In the genomic region with DNA sequence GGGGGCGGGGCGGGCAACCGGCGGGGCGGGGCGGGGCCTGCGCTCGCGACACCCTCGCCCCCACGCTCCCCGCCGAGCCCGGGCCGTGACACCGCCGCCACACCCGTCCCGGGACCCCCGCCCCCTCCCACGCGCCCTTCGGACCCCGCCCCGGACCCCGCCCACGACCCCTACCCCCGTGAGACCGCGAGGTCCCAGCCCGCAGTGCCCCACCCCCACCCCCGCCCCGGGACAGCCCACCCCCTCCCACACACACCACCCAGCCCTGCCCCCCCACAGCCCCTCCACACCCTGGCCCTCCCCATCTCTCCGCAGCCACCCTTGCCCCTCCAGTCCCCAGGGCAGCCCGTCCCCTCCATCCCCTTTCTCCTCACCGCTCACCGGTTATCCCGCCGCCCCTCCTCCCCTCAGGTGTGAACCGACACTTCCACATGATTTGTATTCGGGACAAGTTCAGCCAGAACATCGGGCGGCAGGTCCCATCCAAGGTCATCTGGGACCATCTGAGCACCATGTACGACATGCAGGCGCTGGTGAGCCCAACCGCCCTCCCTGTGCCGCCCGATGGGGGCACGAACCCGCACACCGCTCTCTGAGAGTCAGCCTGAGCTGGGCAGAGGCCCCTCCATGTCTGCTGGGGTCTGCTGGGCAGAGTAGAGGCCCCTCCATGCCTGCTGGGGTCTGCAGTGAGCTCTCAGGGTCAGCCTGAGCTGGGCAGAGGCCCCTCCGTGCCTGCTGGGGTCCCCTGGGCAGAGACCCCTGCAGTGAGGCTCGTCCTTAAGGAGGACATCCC, we compare ENCODE assay signal across 8 cellular contexts. TPM values are rescaled to one million over a fixed set of nuclear protein-coding genes. Genes with fewer than 3 reads are reported as not detected.
DNase-seq lines count a peak whose midpoint lies in the region; ATAC-seq and TF ChIP-seq lines count a peak whose summit lies in the region.

No MANE protein-coding gene starts in this region.

- peaks cover 12% of the 10 kb centered on the region for H3K27me3 Mint-ChIP-seq in glutamatergic neuron (ENCODE audit: unreplicated experiment)

- TF ChIP-seq CTCF in GM12875 (IDR thresholded peaks at IDR 0.05; ENCODE audit: borderline replicate concordance, insufficient read depth, low read depth, low read length), result no peak
- no peak for TF ChIP-seq CTCF in VCaP (conservative IDR thresholded peaks at IDR 0.05)
- TF ChIP-seq CTCF in glutamatergic neuron (IDR thresholded peaks at IDR 0.05; ENCODE audit: partially characterized antibody, unreplicated experiment), result no peak
- TF ChIP-seq CTCF in omental fat pad (IDR thresholded peaks at IDR 0.05), result no peak

- H3K4me3 Mint-ChIP-seq in glutamatergic neuron (ENCODE audit: unreplicated experiment), result peak overlapping the region; percentile 76

- no peak for ATAC-seq in omental fat pad (ENCODE audit: low FRiP score)

- H3K9me3 Mint-ChIP-seq in glutamatergic neuron (ENCODE audit: unreplicated experiment), result peaks cover 6% of the 10 kb centered on the region

- DNase-seq in glutamatergic neuron, result no peak
- peak; percentile 21 for DNase-seq in retina
- DNase-seq in omental fat pad (ENCODE audit: low spot score), result no peak
- no peak for DNase-seq in GOT3 (lab: John Stamatoyannopoulos, UW)
- DNase-seq in D341Med (ENCODE audit: low spot score), result no peak
- DNase-seq in SK-N-DZ (ENCODE audit: low spot score), result no peak

- no peaks in the 10 kb centered on the region for H3K4me1 Mint-ChIP-seq in glutamatergic neuron (ENCODE audit: low read depth, unreplicated experiment)

- H3K4me3 ChIP-seq in GM12875 (ENCODE audit: low read depth, low read length), result peak overlapping the region; percentile 66

- no peak overlapping the region for H3K27ac Mint-ChIP-seq in glutamatergic neuron (ENCODE audit: unreplicated experiment)

- peaks cover 7% of the 10 kb centered on the region for H3K36me3 Mint-ChIP-seq in glutamatergic neuron (ENCODE audit: unreplicated experiment)

- H3K27ac ChIP-seq in VCaP, result peak overlapping the region; percentile 90

RNA-seq across cellular contexts. Expression of gene MRGBP, which starts 0.6 kb away (rescaled TPM):
- 15.6 TPM for total RNA-seq in glutamatergic neuron (ENCODE audit: unreplicated experiment)
- 10 to 100 TPM in 2 of 4 donors, 1 to 10 TPM in 2; 8.0 to 10.4 (median 9.1) TPM for total RNA-seq in omental fat pad
- polyA plus RNA-seq in SK-N-DZ (2014; cell fraction: cytosol; rRNA removed), result 32.5 and 36.2 TPM in 2 replicates
- 38.2 and 42.4 TPM in 2 replicates for polyA plus RNA-seq in SK-N-DZ (2014; cell fraction: nucleus; rRNA removed)

RNA-seq across cellular contexts. Expression of gene OGFR, which starts 7.7 kb away (rescaled TPM):
- 70.5 TPM for total RNA-seq in glutamatergic neuron (ENCODE audit: unreplicated experiment)
- 10 to 100 TPM; 34.0 to 84.2 (median 52.8) TPM for total RNA-seq in omental fat pad
- polyA plus RNA-seq in SK-N-DZ (2014; cell fraction: cytosol; rRNA removed), result 26.0 and 50.0 TPM in 2 replicates
- 40.1 and 56.7 TPM in 2 replicates for polyA plus RNA-seq in SK-N-DZ (2014; cell fraction: nucleus; rRNA removed)

RNA-seq across cellular contexts. Expression of gene COL9A3, which starts 20.0 kb away (rescaled TPM):
- 78.7 TPM for total RNA-seq in glutamatergic neuron (ENCODE audit: unreplicated experiment)
- 1 to 10 TPM; 2.3 to 6.3 (median 3.6) TPM for total RNA-seq in omental fat pad
- polyA plus RNA-seq in SK-N-DZ (2014; cell fraction: cytosol; rRNA removed), result 0.80 and 4.1 TPM in 2 replicates
- 27.0 and 28.9 TPM in 2 replicates for polyA plus RNA-seq in SK-N-DZ (2014; cell fraction: nucleus; rRNA removed)

Comparison
In these comparisons a context has a peak if more than half of its experiments do, and no peak if none do; other contexts are left out.
1. RNA of gene COL9A3, which starts 20.0 kb away (total RNA-seq): 78.7 TPM in glutamatergic neuron (single experiment); 2.3 to 6.3 TPM in omental fat pad; every median in the first group is over 10 times any median in the second.